15 cellular contexts compared by ENCODE assay signal in genomic region chr9:81499021-81499454, GRCh38.
A peak's percentile ranks its signal among the peaks of the same experiment; 100 is the strongest.
DNase-seq lines count a peak whose midpoint lies in the region; ATAC-seq and TF ChIP-seq lines count a peak whose summit lies in the region.
"Had no signal": no experiment of that assay in that cellular context is flagged by ENCODE, and none has a peak within 500 bp of the region (broad histone marks: within the 10 kb centered on the region; RNA-seq: fewer than 3 reads in every experiment).

No MANE protein-coding gene starts in this region.

- peaks cover 4% of the 10 kb centered on the region for H3K27me3 Mint-ChIP-seq in nephron (ENCODE audit: low read depth)
- H3K27me3 Mint-ChIP-seq in activated T-cell treated with anti-CD3 and anti-CD28 coated beads, Interleukin-2, amount 50 U/mL, for 4 hours (ENCODE audit: low read depth) = no peaks in the 10 kb centered on the region

- H3K27me3 ChIP-seq in right atrium auricular region (no peaks in the 10 kb centered on the region), aorta (ENCODE audit: control insufficient read depth in 1 of 2, insufficient read depth in 2 of 2, low read length in 1 of 2) (no peaks in the 10 kb centered on the region)
- H3K27me3 ChIP-seq: neural progenitor cell had no signal

- H3K36me3 ChIP-seq in right atrium auricular region = no peaks in the 10 kb centered on the region
- H3K36me3 ChIP-seq in aorta (ENCODE audit: control insufficient read depth in 1 of 2, insufficient read depth in 2 of 2, low read length in 1 of 2) = no peaks in the 10 kb centered on the region
- H3K36me3 ChIP-seq: neural progenitor cell had no signal

- intact Hi-C loops in Right ventricle myocardium superior (cut with DNase I) (no loop called here), aorta (cut with DNase I) (loop anchor here (5.0 to 10.0 kb wide), 2 partner anchors 98 to 186 kb away; partner anchors contain the start of gene TLE1 (in 1 of the 2))

- 4 to 6% methylated on average over 6 of the region's 6 CpGs for WGBS in aorta, 2 donors

- no peaks in the 10 kb centered on the region for H3K9me3 Mint-ChIP-seq in nephron
- H3K9me3 Mint-ChIP-seq in activated T-cell treated with anti-CD3 and anti-CD28 coated beads, Interleukin-2, amount 50 U/mL, for 4 hours = peaks cover 3% of the 10 kb centered on the region

- H3K9me3 ChIP-seq in right atrium auricular region (no peaks in the 10 kb centered on the region), aorta (ENCODE audit: control insufficient read depth, low read length) (no peaks in the 10 kb centered on the region)

- no peaks in the 10 kb centered on the region for H3K36me3 Mint-ChIP-seq in nephron (ENCODE audit: low read depth)
- H3K36me3 Mint-ChIP-seq in activated T-cell treated with anti-CD3 and anti-CD28 coated beads, Interleukin-2, amount 50 U/mL, for 4 hours (ENCODE audit: insufficient read depth) = no peaks in the 10 kb centered on the region
- H3K36me3 Mint-ChIP-seq: neural progenitor cell had no signal

- H3K4me3 Mint-ChIP-seq in nephron = peak overlapping the region in 1 of 3 experiments; percentile 26
- H3K4me3 Mint-ChIP-seq in activated T-cell treated with anti-CD3 and anti-CD28 coated beads, Interleukin-2, amount 50 U/mL, for 4 hours = no peak overlapping the region
- H3K4me3 Mint-ChIP-seq: neural progenitor cell had no signal

- H3K27ac ChIP-seq in right atrium auricular region = no peak overlapping the region
- peak overlapping the region; percentile 74 to 89 for H3K27ac ChIP-seq in coronary artery
- H3K27ac ChIP-seq in aorta (ENCODE audit: low read depth in 1 of 2, low read length in 2 of 2) = peak overlapping the region; percentile 82 to 92
- H3K27ac ChIP-seq: neural progenitor cell, SK-N-MC had no signal

- peaks cover 0 to 10% of the 10 kb centered on the region in 2 donors for H3K4me1 ChIP-seq in right atrium auricular region
- peaks cover 4 to 15% of the 10 kb centered on the region in 2 donors for H3K4me1 ChIP-seq in aorta (ENCODE audit: control insufficient read depth in 1 of 2, insufficient read depth in 2 of 2, low read length in 2 of 2)
- H3K4me1 ChIP-seq: neural progenitor cell had no signal

- ATAC-seq in Right ventricle myocardium superior (ENCODE audit: poor library complexity) (peak; percentile 70), aorta (ENCODE audit: low FRiP score) (peak; percentile 71)
- ATAC-seq in activated T-cell treated with anti-CD3 and anti-CD28 coated beads, Interleukin-2, amount 50 U/mL, for 4 hours = no peak

- H3K4me3 ChIP-seq in right atrium auricular region (no peak overlapping the region), coronary artery (peak overlapping the region; percentile 19), aorta (ENCODE audit: low read length in 2 of 2) (no peak overlapping the region)
- H3K4me3 ChIP-seq: neural progenitor cell, SK-N-MC had no signal

- TF ChIP-seq CTCF in right atrium auricular region (IDR thresholded peaks at IDR 0.05) (no peak), coronary artery (IDR thresholded peaks at IDR 0.05) (no peak), nephron (IDR thresholded peaks at IDR 0.05; ENCODE audit: unreplicated experiment in 3 of 3) (no peak)

- DNase-seq in Right ventricle myocardium superior = no peak
- DNase-seq in right atrium auricular region (ENCODE audit: low spot score) = no peak
- DNase-seq in coronary artery (ENCODE audit: low spot score) = no peak
- peak in 1 of 2 donors; percentile 55 for DNase-seq in aorta
- no peak for DNase-seq in activated T-cell treated with anti-CD3 and anti-CD28 coated beads, Interleukin-2, amount 50 U/mL, for 4 hours
- DNase-seq in NAMALWA (ENCODE audit: low spot score) = no peak
- DNase-seq in activated CD4-positive, CD25-positive, alpha-beta regulatory T cell treated with anti-CD3 and anti-CD28 coated beads, Interleukin-2, amount 50 U/mL, for 72 hours = no peak
- DNase-seq: activated CD4-positive, alpha-beta T cell treated with anti-CD3 and anti-CD28 coated beads for 48 hours; activated naive CD4-positive, alpha-beta T cell; effector CD8-positive, alpha-beta T cell; MV-4-11; NCI-H526 had no signal

- H3K27ac Mint-ChIP-seq in nephron = peak overlapping the region in 2 of 3 experiments; percentile 47 to 66
- H3K27ac Mint-ChIP-seq: neural progenitor cell had no signal

- H3K4me1 Mint-ChIP-seq in nephron = peaks cover 30% of the 10 kb centered on the region
- no peaks in the 10 kb centered on the region for H3K4me1 Mint-ChIP-seq in activated T-cell treated with anti-CD3 and anti-CD28 coated beads, Interleukin-2, amount 50 U/mL, for 4 hours (ENCODE audit: low read depth)
- H3K4me1 Mint-ChIP-seq: neural progenitor cell had no signal

Comparison
In these comparisons a context has a peak if more than half of its experiments do, and no peak if none do; other contexts are left out.
1. ATAC-seq: peak in Right ventricle myocardium superior (single experiment) and aorta (single experiment); none in activated T-cell treated with anti-CD3 and anti-CD28 coated beads, Interleukin-2, amount 50 U/mL, for 4 hours (0 of 2).
2. H3K27ac ChIP-seq: peak in coronary artery (2 of 2) and aorta (2 of 2); none in right atrium auricular region (0 of 2).